1 cellular context compared by ENCODE assay signal in genomic region chr11:57639321-57640067, GRCh38.
TF ChIP-seq lines count a peak whose summit lies in the region.

No MANE protein-coding gene starts in this region.

TF ChIP-seq in WTC11, 78 proteins besides CTCF, POLR2A, EP300 and RAD21 (continued from another document and continues in another):
- TF ChIP-seq ZNF532 (CRISPR knock-in tag; IDR thresholded peaks at IDR 0.05; ENCODE audit: borderline replicate concordance), result no peak
- no peak for TF ChIP-seq ZNF671 (CRISPR knock-in tag; IDR thresholded peaks at IDR 0.05)
- no peak for TF ChIP-seq CREB1 (CRISPR knock-in tag; IDR thresholded peaks at IDR 0.05)
- TF ChIP-seq, protein P1, sequence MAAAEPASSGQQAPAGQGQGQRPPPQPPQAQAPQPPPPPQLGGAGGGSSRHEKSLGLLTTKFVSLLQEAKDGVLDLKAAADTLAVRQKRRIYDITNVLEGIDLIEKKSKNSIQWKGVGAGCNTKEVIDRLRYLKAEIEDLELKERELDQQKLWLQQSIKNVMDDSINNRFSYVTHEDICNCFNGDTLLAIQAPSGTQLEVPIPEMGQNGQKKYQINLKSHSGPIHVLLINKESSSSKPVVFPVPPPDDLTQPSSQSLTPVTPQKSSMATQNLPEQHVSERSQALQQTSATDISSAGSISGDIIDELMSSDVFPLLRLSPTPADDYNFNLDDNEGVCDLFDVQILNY (CRISPR knock-in tag; IDR thresholded peaks at IDR 0.05), result peak; percentile 76; the same call in 1 of the 2 replicates
- 0 out of 2 replicates have a peak, but pooled peaks have one; percentile 16 for TF ChIP-seq ZNF232 (CRISPR knock-in tag; IDR thresholded peaks at IDR 0.05)
- TF ChIP-seq TP53 (CRISPR knock-in tag; IDR thresholded peaks at IDR 0.05), result no peak
- no peak for TF ChIP-seq GABPB1 (CRISPR knock-in tag; IDR thresholded peaks at IDR 0.05)
- peak; percentile 29; the same call in 1 of the 2 replicates for TF ChIP-seq FOXP1 (CRISPR knock-in tag; IDR thresholded peaks at IDR 0.05; ENCODE audit: borderline replicate concordance)
- TF ChIP-seq ZNF317 (CRISPR knock-in tag; IDR thresholded peaks at IDR 0.05; ENCODE audit: borderline replicate concordance, low read depth), result no peak
- no peak for TF ChIP-seq TCF7 (CRISPR knock-in tag; IDR thresholded peaks at IDR 0.05; ENCODE audit: low read depth)
- TF ChIP-seq PRRX2 (CRISPR knock-in tag; IDR thresholded peaks at IDR 0.05), result no peak; the same call in 1 of the 2 replicates
- no peak for TF ChIP-seq ZNF425 (CRISPR knock-in tag; conservative IDR thresholded peaks at IDR 0.05)
- TF ChIP-seq ELF4 (CRISPR knock-in tag; IDR thresholded peaks at IDR 0.05; ENCODE audit: low read depth), result 0 out of 2 replicates have a peak, but pooled peaks have one; percentile 54
- no peak for TF ChIP-seq ATF6 (CRISPR knock-in tag; IDR thresholded peaks at IDR 0.05)
- TF ChIP-seq JUN (CRISPR knock-in tag; IDR thresholded peaks at IDR 0.05), result no peak
- TF ChIP-seq ZNF263 (CRISPR knock-in tag; IDR thresholded peaks at IDR 0.05; ENCODE audit: low read depth), result no peak
- TF ChIP-seq SOX15 (CRISPR knock-in tag; IDR thresholded peaks at IDR 0.05), result no peak
- peak; percentile 95 for TF ChIP-seq SP1 (CRISPR knock-in tag; conservative IDR thresholded peaks at IDR 0.05)
- no peak for TF ChIP-seq ZNF121 (CRISPR knock-in tag; IDR thresholded peaks at IDR 0.05)
- TF ChIP-seq, protein P2, sequence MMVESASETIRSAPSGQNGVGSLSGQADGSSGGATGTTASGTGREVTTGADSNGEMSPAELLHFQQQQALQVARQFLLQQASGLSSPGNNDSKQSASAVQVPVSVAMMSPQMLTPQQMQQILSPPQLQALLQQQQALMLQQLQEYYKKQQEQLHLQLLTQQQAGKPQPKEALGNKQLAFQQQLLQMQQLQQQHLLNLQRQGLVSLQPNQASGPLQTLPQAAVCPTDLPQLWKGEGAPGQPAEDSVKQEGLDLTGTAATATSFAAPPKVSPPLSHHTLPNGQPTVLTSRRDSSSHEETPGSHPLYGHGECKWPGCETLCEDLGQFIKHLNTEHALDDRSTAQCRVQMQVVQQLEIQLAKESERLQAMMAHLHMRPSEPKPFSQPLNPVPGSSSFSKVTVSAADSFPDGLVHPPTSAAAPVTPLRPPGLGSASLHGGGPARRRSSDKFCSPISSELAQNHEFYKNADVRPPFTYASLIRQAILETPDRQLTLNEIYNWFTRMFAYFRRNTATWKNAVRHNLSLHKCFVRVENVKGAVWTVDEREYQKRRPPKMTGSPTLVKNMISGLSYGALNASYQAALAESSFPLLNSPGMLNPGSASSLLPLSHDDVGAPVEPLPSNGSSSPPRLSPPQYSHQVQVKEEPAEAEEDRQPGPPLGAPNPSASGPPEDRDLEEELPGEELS (CRISPR knock-in tag; IDR thresholded peaks at IDR 0.05), result peak; percentile 93
- TF ChIP-seq, protein P3, sequence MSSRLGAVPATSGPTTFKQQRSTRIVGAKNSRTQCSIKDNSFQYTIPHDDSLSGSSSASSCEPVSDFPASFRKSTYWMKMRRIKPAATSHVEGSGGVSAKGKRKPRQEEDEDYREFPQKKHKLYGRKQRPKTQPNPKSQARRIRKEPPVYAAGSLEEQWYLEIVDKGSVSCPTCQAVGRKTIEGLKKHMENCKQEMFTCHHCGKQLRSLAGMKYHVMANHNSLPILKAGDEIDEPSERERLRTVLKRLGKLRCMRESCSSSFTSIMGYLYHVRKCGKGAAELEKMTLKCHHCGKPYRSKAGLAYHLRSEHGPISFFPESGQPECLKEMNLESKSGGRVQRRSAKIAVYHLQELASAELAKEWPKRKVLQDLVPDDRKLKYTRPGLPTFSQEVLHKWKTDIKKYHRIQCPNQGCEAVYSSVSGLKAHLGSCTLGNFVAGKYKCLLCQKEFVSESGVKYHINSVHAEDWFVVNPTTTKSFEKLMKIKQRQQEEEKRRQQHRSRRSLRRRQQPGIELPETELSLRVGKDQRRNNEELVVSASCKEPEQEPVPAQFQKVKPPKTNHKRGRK (CRISPR knock-in tag; IDR thresholded peaks at IDR 0.05; ENCODE audit: borderline replicate concordance), result no peak
- peak; percentile 81; the same call in 1 of the 2 replicates for TF ChIP-seq ARID4B (CRISPR knock-in tag; IDR thresholded peaks at IDR 0.05; ENCODE audit: borderline replicate concordance)
- no peak for TF ChIP-seq MXD4 (CRISPR knock-in tag; IDR thresholded peaks at IDR 0.05; ENCODE audit: borderline replicate concordance)
- TF ChIP-seq ZNF416 (CRISPR knock-in tag; IDR thresholded peaks at IDR 0.05), result no peak
- no peak for TF ChIP-seq RELA (CRISPR knock-in tag; IDR thresholded peaks at IDR 0.05; ENCODE audit: borderline replicate concordance)
- no peak for TF ChIP-seq E2F4 (CRISPR knock-in tag; IDR thresholded peaks at IDR 0.05; ENCODE audit: borderline replicate concordance, low read depth)
- TF ChIP-seq HMGA2 (CRISPR knock-in tag; IDR thresholded peaks at IDR 0.05), result no peak; the same call in 1 of the 2 replicates
- TF ChIP-seq, protein P4, sequence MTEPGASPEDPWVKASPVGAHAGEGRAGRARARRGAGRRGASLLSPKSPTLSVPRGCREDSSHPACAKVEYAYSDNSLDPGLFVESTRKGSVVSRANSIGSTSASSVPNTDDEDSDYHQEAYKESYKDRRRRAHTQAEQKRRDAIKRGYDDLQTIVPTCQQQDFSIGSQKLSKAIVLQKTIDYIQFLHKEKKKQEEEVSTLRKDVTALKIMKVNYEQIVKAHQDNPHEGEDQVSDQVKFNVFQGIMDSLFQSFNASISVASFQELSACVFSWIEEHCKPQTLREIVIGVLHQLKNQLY (CRISPR knock-in tag; IDR thresholded peaks at IDR 0.05), result no peak
- no peak; the same call in 1 of the 2 replicates for TF ChIP-seq SMAD3 (CRISPR knock-in tag; IDR thresholded peaks at IDR 0.05; ENCODE audit: borderline replicate concordance)
- TF ChIP-seq E2F1 (CRISPR knock-in tag; IDR thresholded peaks at IDR 0.05), result no peak
- TF ChIP-seq, protein P5, sequence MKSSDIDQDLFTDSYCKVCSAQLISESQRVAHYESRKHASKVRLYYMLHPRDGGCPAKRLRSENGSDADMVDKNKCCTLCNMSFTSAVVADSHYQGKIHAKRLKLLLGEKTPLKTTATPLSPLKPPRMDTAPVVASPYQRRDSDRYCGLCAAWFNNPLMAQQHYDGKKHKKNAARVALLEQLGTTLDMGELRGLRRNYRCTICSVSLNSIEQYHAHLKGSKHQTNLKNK (CRISPR knock-in tag; IDR thresholded peaks at IDR 0.05), result no peak
